In the genomic region with DNA sequence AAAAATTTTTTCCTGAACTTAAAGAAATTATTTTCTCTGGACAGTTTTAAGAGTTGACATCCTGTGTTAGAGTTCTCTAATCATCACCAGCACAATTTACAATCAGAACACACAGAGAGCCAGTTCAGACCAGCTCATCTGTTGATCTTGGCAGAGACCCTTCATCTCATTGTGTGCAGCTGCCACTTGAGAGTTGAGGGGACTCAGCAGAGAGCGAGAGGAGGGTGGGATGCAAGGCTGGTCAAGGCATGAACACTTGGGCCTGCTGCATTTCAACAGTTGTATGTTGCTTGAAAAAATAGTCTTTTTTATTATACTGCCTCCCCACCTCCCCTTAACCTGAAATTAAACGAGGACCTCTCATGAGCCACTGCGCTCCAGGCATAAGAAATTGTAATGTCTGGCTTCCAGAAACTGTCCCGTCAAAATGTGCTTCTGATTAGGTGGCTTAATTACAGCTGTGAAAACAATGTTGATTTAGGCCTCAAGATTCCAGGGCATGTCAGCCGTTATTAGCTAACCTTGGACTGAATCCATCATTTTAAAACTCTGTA, we compare ENCODE assay signal across 11 cellular contexts.
DNase-seq lines count a peak whose midpoint lies in the region; ATAC-seq and TF ChIP-seq lines count a peak whose summit lies in the region.
"Had no signal": no experiment of that assay in that cellular context is flagged by ENCODE, and none has a peak within 500 bp of the region (broad histone marks: within the 10 kb centered on the region; RNA-seq: fewer than 3 reads in every experiment).

No MANE protein-coding gene starts in this region.

- TF ChIP-seq CTCF in SK-N-SH (IDR thresholded peaks at IDR 0.05): no peak

- H3K4me3 ChIP-seq in SK-N-SH (ENCODE audit: low read depth in 2 of 2, low read length in 1 of 2): no peak overlapping the region
- H3K4me3 ChIP-seq: gastroesophageal sphincter had no signal

- intact Hi-C loops in activated CD4-positive, alpha-beta memory T cell treated with anti-CD3 and anti-CD28 coated beads for 36 hours (cut with micrococcal nuclease): no loop called here

- peaks cover 2% of the 10 kb centered on the region for H3K27me3 Mint-ChIP-seq in activated naive CD8-positive, alpha-beta T cell treated with anti-CD3 and anti-CD28 coated beads, Interleukin-2, amount 50 U/mL, for 24 hours
- H3K27me3 Mint-ChIP-seq in activated CD4-positive, alpha-beta memory T cell treated with anti-CD3 and anti-CD28 coated beads for 36 hours: no peaks in the 10 kb centered on the region

- peaks cover 18% of the 10 kb centered on the region; the same call in 1 of the 2 replicates for H3K9me3 ChIP-seq in SK-N-SH
- H3K9me3 ChIP-seq: gastroesophageal sphincter had no signal

- H3K36me3 Mint-ChIP-seq in activated naive CD8-positive, alpha-beta T cell treated with anti-CD3 and anti-CD28 coated beads, Interleukin-2, amount 50 U/mL, for 24 hours (ENCODE audit: low read depth): peaks cover 3% of the 10 kb centered on the region
- H3K36me3 Mint-ChIP-seq in activated CD4-positive, alpha-beta memory T cell treated with anti-CD3 and anti-CD28 coated beads for 36 hours: no peaks in the 10 kb centered on the region
- H3K36me3 Mint-ChIP-seq: CD8-positive, alpha-beta T cell had no signal

- POLR2A ChIA-PET in SK-N-SH (lab: Yijun Ruan, JAX): no interaction called here
- POLR2A ChIA-PET in activated CD4-positive, alpha-beta memory T cell treated with anti-CD3 and anti-CD28 coated beads for 36 hours (lab: Charles Lee): no interaction called here

- peak; percentile 9 to 83; a peak in 2 of 4 replicates for TF ChIP-seq EP300 in SK-N-SH (IDR thresholded peaks at IDR 0.05; ENCODE audit: borderline replicate concordance in 1 of 2, low read depth in 1 of 2, low read length in 1 of 2)

- peak overlapping the region; percentile 75; the same call in 1 of the 2 replicates for H2AFZ ChIP-seq in SK-N-SH (ENCODE audit: low read depth)

- H3K36me3 ChIP-seq in SK-N-SH (replicated peaks in 1 of 2; ENCODE audit: control insufficient read depth in 1 of 2, insufficient read depth in 2 of 2, low read length in 1 of 2): no peaks in the 10 kb centered on the region
- H3K36me3 ChIP-seq: gastroesophageal sphincter had no signal

- H3K9me3 Mint-ChIP-seq in activated naive CD8-positive, alpha-beta T cell treated with anti-CD3 and anti-CD28 coated beads, Interleukin-2, amount 50 U/mL, for 24 hours: peaks cover 12% of the 10 kb centered on the region
- H3K9me3 Mint-ChIP-seq in activated CD4-positive, alpha-beta memory T cell treated with anti-CD3 and anti-CD28 coated beads for 36 hours: peaks cover 9% of the 10 kb centered on the region

- no peak; the same call in 1 of the 2 replicates for TF ChIP-seq RAD21 in SK-N-SH (IDR thresholded peaks at IDR 0.05; ENCODE audit: low read length)

- H3F3A ChIP-seq in SK-N-SH (replicated peaks; ENCODE audit: insufficient read depth): peaks cover 17% of the 10 kb centered on the region

- ATAC-seq in activated naive CD8-positive, alpha-beta T cell treated with anti-CD3 and anti-CD28 coated beads, Interleukin-2, amount 50 U/mL, for 24 hours: no peak
- ATAC-seq: CD8-positive, alpha-beta T cell; gastroesophageal sphincter had no signal

- H3K27me3 ChIP-seq in SK-N-SH (ENCODE audit: insufficient read depth): no peaks in the 10 kb centered on the region
- H3K27me3 ChIP-seq: gastroesophageal sphincter had no signal

- H3K4me3 Mint-ChIP-seq in activated naive CD8-positive, alpha-beta T cell treated with anti-CD3 and anti-CD28 coated beads, Interleukin-2, amount 50 U/mL, for 24 hours: no peak overlapping the region
- no peak overlapping the region for H3K4me3 Mint-ChIP-seq in activated CD4-positive, alpha-beta memory T cell treated with anti-CD3 and anti-CD28 coated beads for 36 hours
- H3K4me3 Mint-ChIP-seq: CD8-positive, alpha-beta T cell had no signal

- H3K4me2 ChIP-seq in SK-N-SH: peak overlapping the region; percentile 46; the same call in 1 of the 2 replicates

- no peaks in the 10 kb centered on the region for H4K20me1 ChIP-seq in SK-N-SH (ENCODE audit: insufficient read depth)

- H3K4me1 Mint-ChIP-seq in activated naive CD8-positive, alpha-beta T cell treated with anti-CD3 and anti-CD28 coated beads, Interleukin-2, amount 50 U/mL, for 24 hours: no peaks in the 10 kb centered on the region
- no peaks in the 10 kb centered on the region for H3K4me1 Mint-ChIP-seq in activated CD4-positive, alpha-beta memory T cell treated with anti-CD3 and anti-CD28 coated beads for 36 hours (ENCODE audit: low read depth)

- 34% methylated on average over 5 of the region's 5 CpGs for WGBS in SK-N-SH (ENCODE audit: low lambda C conversion rate)

- H3K9ac ChIP-seq in SK-N-SH: no peak overlapping the region; the same call in 1 of the 2 replicates

- H3K27ac ChIP-seq in SK-N-SH (ENCODE audit: low read depth in 2 of 2, low read length in 1 of 2): peak overlapping the region; percentile 53 to 94
- H3K27ac ChIP-seq: gastroesophageal sphincter had no signal

- DNase-seq in AG20443 (ENCODE audit: low spot score): peak; percentile 29
- DNase-seq in M059J (ENCODE audit: low read depth): peak; percentile 12
- DNase-seq in SK-N-SH: peak; percentile 19
- DNase-seq in left kidney (ENCODE audit: low read depth, low spot score): peak; percentile 84
- DNase-seq in activated naive CD8-positive, alpha-beta T cell treated with anti-CD3 and anti-CD28 coated beads, Interleukin-2, amount 50 U/mL, for 24 hours: no peak
- no peak for DNase-seq in superior temporal gyrus (ENCODE audit: extremely low spot score)
- DNase-seq in activated CD4-positive, alpha-beta memory T cell treated with anti-CD3 and anti-CD28 coated beads for 36 hours: no peak
- DNase-seq in NCI-H187 (lab: John Stamatoyannopoulos, UW): no peak
- DNase-seq: CD8-positive, alpha-beta T cell; stimulated activated CD4-positive, alpha-beta T cell treated with anti-CD3 and anti-CD28 coated beads, Interleukin-1b, Interleukin-23, amount 100 ng/mL, for 48 hours had no signal

- peaks cover 11 to 22% of the 10 kb centered on the region in 2 experiments; a peak in 3 of 4 replicates for H3K4me1 ChIP-seq in SK-N-SH (ENCODE audit: control insufficient read depth in 1 of 2, insufficient read depth in 2 of 2, low read depth in 1 of 2, low read length in 1 of 2)
- H3K4me1 ChIP-seq: gastroesophageal sphincter had no signal

- no peaks in the 10 kb centered on the region for H3K9me2 ChIP-seq in SK-N-SH

- H3K27ac Mint-ChIP-seq in activated naive CD8-positive, alpha-beta T cell treated with anti-CD3 and anti-CD28 coated beads, Interleukin-2, amount 50 U/mL, for 24 hours: no peak overlapping the region
- H3K27ac Mint-ChIP-seq in activated CD4-positive, alpha-beta memory T cell treated with anti-CD3 and anti-CD28 coated beads for 36 hours: no peak overlapping the region
- H3K27ac Mint-ChIP-seq: CD8-positive, alpha-beta T cell had no signal

- no peaks in the 10 kb centered on the region for H3K79me2 ChIP-seq in SK-N-SH (ENCODE audit: insufficient read depth)

- CTCF ChIA-PET in SK-N-SH (lab: Yijun Ruan, JAX): interaction anchor here (0.7 to 1.2 kb wide), 4 partner anchors 58 to 331 kb away, joined by 3 read pairs; no protein-coding TSS in a partner anchor
- CTCF ChIA-PET in activated CD4-positive, alpha-beta memory T cell treated with anti-CD3 and anti-CD28 coated beads for 36 hours (lab: Charles Lee): no interaction called here

TF ChIP-seq in SK-N-SH, 30 proteins besides CTCF, POLR2A, EP300 and RAD21 (continues in another document):
- TF ChIP-seq GATA2 (CRISPR knock-in tag; IDR thresholded peaks at IDR 0.05) (no peak), JUND (IDR thresholded peaks at IDR 0.05) (no peak), TCF12 (IDR thresholded peaks at IDR 0.05) (peak; percentile 63), POLR2AphosphoS5 (IDR thresholded peaks at IDR 0.05; ENCODE audit: low read depth, low read length) (peak; percentile 47; the same call in 1 of the 2 replicates)
- TF ChIP-seq, protein P1, sequence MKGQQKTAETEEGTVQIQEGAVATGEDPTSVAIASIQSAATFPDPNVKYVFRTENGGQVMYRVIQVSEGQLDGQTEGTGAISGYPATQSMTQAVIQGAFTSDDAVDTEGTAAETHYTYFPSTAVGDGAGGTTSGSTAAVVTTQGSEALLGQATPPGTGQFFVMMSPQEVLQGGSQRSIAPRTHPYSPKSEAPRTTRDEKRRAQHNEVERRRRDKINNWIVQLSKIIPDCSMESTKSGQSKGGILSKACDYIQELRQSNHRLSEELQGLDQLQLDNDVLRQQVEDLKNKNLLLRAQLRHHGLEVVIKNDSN (IDR thresholded peaks at IDR 0.05; ENCODE audit: borderline replicate concordance, low read depth): peak; percentile 7; the same call in 1 of the 2 replicates
- TF ChIP-seq, protein P2, sequence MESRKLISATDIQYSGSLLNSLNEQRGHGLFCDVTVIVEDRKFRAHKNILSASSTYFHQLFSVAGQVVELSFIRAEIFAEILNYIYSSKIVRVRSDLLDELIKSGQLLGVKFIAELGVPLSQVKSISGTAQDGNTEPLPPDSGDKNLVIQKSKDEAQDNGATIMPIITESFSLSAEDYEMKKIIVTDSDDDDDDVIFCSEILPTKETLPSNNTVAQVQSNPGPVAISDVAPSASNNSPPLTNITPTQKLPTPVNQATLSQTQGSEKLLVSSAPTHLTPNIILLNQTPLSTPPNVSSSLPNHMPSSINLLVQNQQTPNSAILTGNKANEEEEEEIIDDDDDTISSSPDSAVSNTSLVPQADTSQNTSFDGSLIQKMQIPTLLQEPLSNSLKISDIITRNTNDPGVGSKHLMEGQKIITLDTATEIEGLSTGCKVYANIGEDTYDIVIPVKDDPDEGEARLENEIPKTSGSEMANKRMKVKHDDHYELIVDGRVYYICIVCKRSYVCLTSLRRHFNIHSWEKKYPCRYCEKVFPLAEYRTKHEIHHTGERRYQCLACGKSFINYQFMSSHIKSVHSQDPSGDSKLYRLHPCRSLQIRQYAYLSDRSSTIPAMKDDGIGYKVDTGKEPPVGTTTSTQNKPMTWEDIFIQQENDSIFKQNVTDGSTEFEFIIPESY (IDR thresholded peaks at IDR 0.05; ENCODE audit: borderline replicate concordance, low read depth): no peak
- TF ChIP-seq, protein P3, sequence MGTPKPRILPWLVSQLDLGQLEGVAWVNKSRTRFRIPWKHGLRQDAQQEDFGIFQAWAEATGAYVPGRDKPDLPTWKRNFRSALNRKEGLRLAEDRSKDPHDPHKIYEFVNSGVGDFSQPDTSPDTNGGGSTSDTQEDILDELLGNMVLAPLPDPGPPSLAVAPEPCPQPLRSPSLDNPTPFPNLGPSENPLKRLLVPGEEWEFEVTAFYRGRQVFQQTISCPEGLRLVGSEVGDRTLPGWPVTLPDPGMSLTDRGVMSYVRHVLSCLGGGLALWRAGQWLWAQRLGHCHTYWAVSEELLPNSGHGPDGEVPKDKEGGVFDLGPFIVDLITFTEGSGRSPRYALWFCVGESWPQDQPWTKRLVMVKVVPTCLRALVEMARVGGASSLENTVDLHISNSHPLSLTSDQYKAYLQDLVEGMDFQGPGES (IDR thresholded peaks at IDR 0.05; ENCODE audit: low read depth, low read length): no peak

Comparison
In these comparisons a context has a peak if more than half of its experiments do, and no peak if none do; other contexts are left out.
1. DNase-seq: peak in AG20443 (single experiment), M059J (single experiment), SK-N-SH (single experiment) and left kidney (single experiment); none in activated naive CD8-positive, alpha-beta T cell treated with anti-CD3 and anti-CD28 coated beads, Interleukin-2, amount 50 U/mL, for 24 hours (single experiment), superior temporal gyrus (single experiment), activated CD4-positive, alpha-beta memory T cell treated with anti-CD3 and anti-CD28 coated beads for 36 hours (single experiment) and NCI-H187 (0 of 2).